In the genomic region with DNA sequence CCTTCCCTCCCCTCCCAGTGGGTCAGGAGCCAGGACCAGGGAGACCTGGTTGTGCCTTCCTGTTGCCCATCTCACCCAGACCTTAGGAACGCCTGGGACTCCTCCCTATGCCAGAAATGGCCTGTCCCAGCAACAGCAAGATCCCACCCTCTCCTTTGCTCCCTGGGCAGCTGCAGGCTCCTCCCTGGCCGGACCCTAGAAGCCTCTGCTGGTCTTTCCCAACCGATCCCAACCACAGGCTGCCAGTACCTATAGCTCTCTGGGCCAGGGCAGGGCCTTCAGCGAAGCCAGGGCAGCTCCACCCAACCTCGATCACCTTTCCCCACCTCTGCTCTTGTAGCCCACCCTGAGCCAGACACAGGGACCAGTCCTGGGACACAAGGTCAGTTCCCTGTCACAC, we compare ENCODE assay signal across 22 cellular contexts. TPM values are rescaled to one million over a fixed set of nuclear protein-coding genes. Genes with fewer than 3 reads are reported as not detected.
"Had no signal": no experiment of that assay in that cellular context is flagged by ENCODE, and none has a peak within 500 bp of the region (broad histone marks: within the 10 kb centered on the region; RNA-seq: fewer than 3 reads in every experiment).

No MANE protein-coding gene starts in this region.

- H3K27me3 ChIP-seq: neural progenitor cell, ovary, vagina had no signal

- H3K36me3 ChIP-seq: left lung, neural progenitor cell, ovary, spleen, vagina had no signal

- ATAC-seq: activated CD8-positive, alpha-beta T cell treated with anti-CD3 and anti-CD28 coated beads for 36 hours; activated T-helper 17 cell treated with anti-CD3 and anti-CD28 coated beads, Interleukin-2, amount 50 U/mL, for 72 hours; effector memory CD8-positive, alpha-beta T cell; left lung; sciatic nerve had no signal

- H3K9ac ChIP-seq: neural progenitor cell had no signal

- H3K4me3 ChIP-seq: left lung, neural progenitor cell, ovary, SK-N-MC, spleen, vagina had no signal

- H3K27ac ChIP-seq: left lung, neural progenitor cell, ovary, SK-N-MC, spleen, vagina had no signal

- DNase-seq: activated B cell treated with CpG ODN at 0.5 μM for 24 hours; activated CD4-positive, alpha-beta T cell treated with anti-CD3 and anti-CD28 coated beads for 4 hours; activated CD8-positive, alpha-beta T cell treated with anti-CD3 and anti-CD28 coated beads for 36 hours; activated naive CD4-positive, alpha-beta T cell; activated T-cell treated with anti-CD3 and anti-CD28 coated beads, Interleukin-2, amount 50 U/mL, for 1 hour; effector memory CD8-positive, alpha-beta T cell; foreskin fibroblast; glutamatergic neuron; kidney; ovary; spleen; stimulated activated CD4-positive, alpha-beta T cell treated with anti-CD3 and anti-CD28 coated beads, Interleukin-4, amount 100 ng/mL, for 4 hours; stimulated activated naive CD4-positive, alpha-beta T cell treated with Interleukin-2 at 50 U/mL for 16 hours; trophoblast cell had no signal

- H3K9me3 ChIP-seq: left lung, ovary, spleen, vagina had no signal

RNA-seq across cellular contexts. Expression of a gene that starts 21.9 kb away (rescaled TPM):
- total RNA-seq: activated B cell treated with CpG ODN at 0.5 μM for 24 hours, mononuclear cell, pulmonary artery endothelial cell had no signal

RNA-seq across cellular contexts. Expression of a gene that starts 35.9 kb away (rescaled TPM):
- total RNA-seq: activated B cell treated with CpG ODN at 0.5 μM for 24 hours; activated CD8-positive, alpha-beta T cell treated with anti-CD3 and anti-CD28 coated beads for 36 hours; activated T-helper 17 cell treated with anti-CD3 and anti-CD28 coated beads, Interleukin-2, amount 50 U/mL, for 72 hours; kidney; left lung; mononuclear cell; ovary; pulmonary artery endothelial cell; spleen; vagina had no signal
- polyA plus RNA-seq: spleen had no signal
